ENCODE assay signal across 8 cellular contexts in the genomic region with DNA sequence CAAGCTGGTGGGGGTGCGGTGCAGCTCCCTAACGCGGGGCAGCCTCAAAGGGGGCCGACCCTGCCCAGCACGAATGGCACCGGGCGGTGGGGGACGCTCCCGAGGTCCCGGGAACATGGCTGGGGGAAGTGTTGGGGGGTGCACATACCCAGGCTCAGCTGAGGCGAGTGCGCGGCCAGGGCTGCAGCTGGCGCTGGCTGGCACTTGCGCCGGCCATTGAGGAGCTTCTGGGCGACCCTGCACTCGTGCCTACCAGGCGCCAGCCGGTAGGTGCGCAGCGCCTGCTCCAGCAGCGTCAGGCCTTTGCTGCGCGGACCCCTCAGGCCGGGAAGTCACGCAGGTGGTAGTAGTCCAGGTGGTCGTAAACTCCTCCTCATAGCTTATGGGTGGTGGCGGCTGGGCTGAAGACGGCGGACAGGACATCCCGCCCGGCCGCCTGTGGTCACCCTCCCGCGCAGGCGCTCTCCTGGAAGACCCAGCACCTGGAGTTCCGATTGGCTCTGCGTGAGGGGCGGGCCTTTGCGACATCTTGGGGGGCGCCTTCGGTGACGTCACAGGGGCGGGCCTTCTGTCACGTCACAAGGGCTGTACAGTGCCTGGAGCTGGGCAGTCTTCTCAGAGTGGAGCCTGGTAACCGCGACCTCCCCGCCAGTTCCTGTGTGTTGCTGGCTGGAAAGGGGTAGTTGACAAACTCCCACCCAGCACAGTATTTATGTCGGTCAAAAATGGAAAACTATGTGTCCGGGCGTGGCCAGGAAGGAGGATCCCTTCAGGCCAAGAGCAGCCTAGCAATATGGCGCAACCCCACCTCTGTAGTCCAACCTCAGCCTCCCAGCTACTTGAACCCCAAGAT.
A peak's percentile ranks its signal among the peaks of the same experiment; 100 is the strongest.
DNase-seq lines count a peak whose midpoint lies in the region; ATAC-seq lines count a peak whose summit lies in the region.
"Not testable (repeated sequence)": the region's sequence is repeated elsewhere in the genome, so short reads cannot be mapped to it uniquely, and the experiment has no call there.

No MANE protein-coding gene starts in this region.

- H3K4me3 ChIP-seq in endocrine pancreas (ENCODE audit: control insufficient read depth, insufficient read depth, low read length): not testable (repeated sequence)

- H3K9ac ChIP-seq in endocrine pancreas (ENCODE audit: control insufficient read depth, insufficient read depth, low read length): peak overlapping the region; percentile 60

- not testable (repeated sequence) for H3K9me3 ChIP-seq in endocrine pancreas (ENCODE audit: control insufficient read depth, low read length)

- not testable (repeated sequence) for H3K4me1 ChIP-seq in endocrine pancreas (ENCODE audit: control insufficient read depth, insufficient read depth, low read length)

- not testable (repeated sequence) for H3K27me3 ChIP-seq in endocrine pancreas (ENCODE audit: control insufficient read depth, insufficient read depth, low read length)

- DNase-seq in CMK (ENCODE audit: low read depth): peak; percentile 82
- DNase-seq in NOMO-1 (lab: John Stamatoyannopoulos, UW; ENCODE audit: unreplicated experiment in 2 of 2): peak; percentile 32 to 61
- DNase-seq in activated CD8-positive, alpha-beta memory T cell treated with anti-CD3 and anti-CD28 coated beads, Interleukin-2, amount 50 U/mL, for 4 hours: peak; percentile 96
- peak; percentile 97 for DNase-seq in mesenteric fat pad (ENCODE audit: low spot score)
- DNase-seq in stimulated activated CD8-positive, alpha-beta memory T cell treated with anti-CD3 and anti-CD28 coated beads, Interleukin-12 subunit alpha, Interleukin-12 subunit beta, amount 100 ng/mL, for 24 hours (ENCODE audit: extremely low read depth): peak; percentile 69

- ATAC-seq in GM19455 (IDR thresholded peaks at IDR 0.05; ENCODE audit: unreplicated experiment) (peak; percentile 99), HG03571 (IDR thresholded peaks at IDR 0.05; ENCODE audit: unreplicated experiment) (peak; percentile 99)

- H3K36me3 ChIP-seq in endocrine pancreas (ENCODE audit: control insufficient read depth, insufficient read depth, low read length): not testable (repeated sequence)

Comparison
In these comparisons a context has a peak if more than half of its experiments do, and no peak if none do; other contexts are left out.
1. DNase-seq: peak in every context shown above with its lines; median percentile 97 in mesenteric fat pad; 96 in activated CD8-positive, alpha-beta memory T cell treated with anti-CD3 and anti-CD28 coated beads, Interleukin-2, amount 50 U/mL, for 4 hours; 82 in CMK; 69 in stimulated activated CD8-positive, alpha-beta memory T cell treated with anti-CD3 and anti-CD28 coated beads, Interleukin-12 subunit alpha, Interleukin-12 subunit beta, amount 100 ng/mL, for 24 hours; 46 in NOMO-1.